Comparison of ENCODE assay signal across 18 cellular contexts in the genomic region with DNA sequence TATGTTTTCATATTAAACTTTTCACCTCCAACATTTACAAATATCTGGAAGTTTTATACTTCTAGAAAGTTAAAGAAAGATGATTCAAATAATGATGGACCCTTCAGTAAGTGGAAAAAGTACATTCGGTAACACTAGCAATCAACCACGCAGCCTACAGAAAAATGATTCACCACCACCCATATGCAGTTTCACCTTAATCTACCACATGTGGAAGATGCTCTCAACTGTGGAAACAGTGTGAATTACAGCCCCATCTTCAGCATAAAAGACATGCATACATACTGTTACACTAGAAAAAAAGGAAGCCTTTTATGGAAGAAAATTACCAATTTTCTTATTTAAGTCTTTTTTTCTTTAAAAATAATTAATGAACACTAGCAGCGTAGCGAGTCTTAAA. TPM values are rescaled to one million over a fixed set of nuclear protein-coding genes. Genes with fewer than 3 reads are reported as not detected.
DNase-seq lines count a peak whose midpoint lies in the region; ATAC-seq and TF ChIP-seq lines count a peak whose summit lies in the region.
"Had no signal": no experiment of that assay in that cellular context is flagged by ENCODE, and none has a peak within 500 bp of the region (broad histone marks: within the 10 kb centered on the region; RNA-seq: fewer than 3 reads in every experiment).

No MANE protein-coding gene starts in this region.

- no peak for TF ChIP-seq RAD21 in SK-N-SH (IDR thresholded peaks at IDR 0.05; ENCODE audit: low read length)

- no peaks in the 10 kb centered on the region for H3F3A ChIP-seq in SK-N-SH (replicated peaks; ENCODE audit: insufficient read depth)

- H3K79me2 ChIP-seq in SK-N-SH (ENCODE audit: insufficient read depth), result no peaks in the 10 kb centered on the region

- intact Hi-C loops in dorsolateral prefrontal cortex (cut with DNase I), result no loop called here

- CTCF ChIA-PET in SK-N-SH (lab: Yijun Ruan, JAX), result interaction anchor here (0.7 to 2.7 kb wide), 3 partner anchors 11 to 678 kb away, joined by 3 to 7 read pairs (median 5); no protein-coding TSS in a partner anchor

- TF ChIP-seq CTCF in SK-N-SH (IDR thresholded peaks at IDR 0.05) (no peak), dorsolateral prefrontal cortex (IDR thresholded peaks at IDR 0.05 in 54 of 56, conservative IDR thresholded peaks at IDR 0.05 in 2 of 56; ENCODE audit: low read depth in 1 of 56, partially characterized antibody in 56 of 56) (no peak), retinal pigment epithelial cell (conservative IDR thresholded peaks at IDR 0.05; ENCODE audit: low read depth, low read length) (no peak)

- no peak overlapping the region for H3K4me3 ChIP-seq in SK-N-SH (ENCODE audit: low read depth in 2 of 2, low read length in 1 of 2)
- peak overlapping the region in 50 of 59 donors; percentile 2 to 68 (median 52) for H3K4me3 ChIP-seq in dorsolateral prefrontal cortex
- peak overlapping the region; percentile 67 for H3K4me3 ChIP-seq in retinal pigment epithelial cell (ENCODE audit: low read length)

- DNase-seq in SK-N-SH (peak; percentile 11), DMS53 treated with DMSO at 0.1 percent for 48 hours (lab: John Stamatoyannopoulos, UW; ENCODE audit: unreplicated experiment) (peak; percentile 57), dorsolateral prefrontal cortex (no peak), retinal pigment epithelial cell (ENCODE audit: low read depth) (no peak), middle frontal gyrus (ENCODE audit: extremely low spot score, low spot score) (no peak), mucosa of gallbladder (ENCODE audit: low spot score) (no peak)
- DNase-seq: Caco-2, KG1, NCI-H1092, NCI-H1694, NCI-H2171 treated with DMSO at 0.1 percent for 48 hours, NCI-H510A, SIG-M5 had no signal

- ATAC-seq in SK-N-SH treated with all-trans-retinoic acid at 6 μM for 48 hours (no peak), GM19467 (IDR thresholded peaks at IDR 0.05; ENCODE audit: unreplicated experiment) (no peak)

- H3K27me3 ChIP-seq in SK-N-SH (ENCODE audit: insufficient read depth) (no peaks in the 10 kb centered on the region), dorsolateral prefrontal cortex (peaks cover 0 to 36% (median 3%) of the 10 kb centered on the region in 45 donors)

- H2AFZ ChIP-seq in SK-N-SH (ENCODE audit: low read depth), result no peak overlapping the region

- no peaks in the 10 kb centered on the region for H3K9me3 ChIP-seq in SK-N-SH
- H3K9me3 ChIP-seq: Caco-2 had no signal

- no peaks in the 10 kb centered on the region for H3K36me3 ChIP-seq in SK-N-SH (replicated peaks in 1 of 2; ENCODE audit: control insufficient read depth in 1 of 2, insufficient read depth in 2 of 2, low read length in 1 of 2)

- H4K20me1 ChIP-seq in SK-N-SH (ENCODE audit: insufficient read depth), result no peaks in the 10 kb centered on the region

- no peak overlapping the region for H3K4me2 ChIP-seq in SK-N-SH

- peaks cover 4% of the 10 kb centered on the region; the same call in 1 of the 2 replicates for H3K9me2 ChIP-seq in SK-N-SH

- WGBS in SK-N-SH (ENCODE audit: low lambda C conversion rate), result 92% methylated on average over 4 of the region's 4 CpGs

- no peak for TF ChIP-seq EP300 in SK-N-SH (IDR thresholded peaks at IDR 0.05; ENCODE audit: borderline replicate concordance in 1 of 2, low read depth in 1 of 2, low read length in 1 of 2)

- peaks cover 0 to 3% of the 10 kb centered on the region in 2 experiments; a peak in 2 of 4 replicates for H3K4me1 ChIP-seq in SK-N-SH (ENCODE audit: control insufficient read depth in 1 of 2, insufficient read depth in 2 of 2, low read depth in 1 of 2, low read length in 1 of 2)
- H3K4me1 ChIP-seq: Caco-2 had no signal

- H3K27ac ChIP-seq in SK-N-SH (ENCODE audit: low read depth in 2 of 2, low read length in 1 of 2) (no peak overlapping the region), dorsolateral prefrontal cortex (no peak overlapping the region)

- no peak overlapping the region for H3K9ac ChIP-seq in SK-N-SH

- POLR2A ChIA-PET in SK-N-SH (lab: Yijun Ruan, JAX), result no interaction called here

TF ChIP-seq in SK-N-SH, 30 proteins besides CTCF, POLR2A, EP300 and RAD21:
- no peak for TF ChIP-seq GATA2 (CRISPR knock-in tag; IDR thresholded peaks at IDR 0.05)
- no peak for TF ChIP-seq TAF1 (IDR thresholded peaks at IDR 0.05; ENCODE audit: borderline replicate concordance, low read depth, low read length)
- TF ChIP-seq ELF1 (IDR thresholded peaks at IDR 0.05), result no peak
- TF ChIP-seq, protein P1, sequence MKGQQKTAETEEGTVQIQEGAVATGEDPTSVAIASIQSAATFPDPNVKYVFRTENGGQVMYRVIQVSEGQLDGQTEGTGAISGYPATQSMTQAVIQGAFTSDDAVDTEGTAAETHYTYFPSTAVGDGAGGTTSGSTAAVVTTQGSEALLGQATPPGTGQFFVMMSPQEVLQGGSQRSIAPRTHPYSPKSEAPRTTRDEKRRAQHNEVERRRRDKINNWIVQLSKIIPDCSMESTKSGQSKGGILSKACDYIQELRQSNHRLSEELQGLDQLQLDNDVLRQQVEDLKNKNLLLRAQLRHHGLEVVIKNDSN (IDR thresholded peaks at IDR 0.05; ENCODE audit: borderline replicate concordance, low read depth), result no peak
- TF ChIP-seq FOSL2 (IDR thresholded peaks at IDR 0.05; ENCODE audit: borderline replicate concordance, low read depth), result no peak
- TF ChIP-seq MEF2A (IDR thresholded peaks at IDR 0.05; ENCODE audit: borderline replicate concordance, low read depth), result no peak
- TF ChIP-seq RXRA (IDR thresholded peaks at IDR 0.05; ENCODE audit: borderline replicate concordance, low read depth), result no peak
- TF ChIP-seq, protein P2, sequence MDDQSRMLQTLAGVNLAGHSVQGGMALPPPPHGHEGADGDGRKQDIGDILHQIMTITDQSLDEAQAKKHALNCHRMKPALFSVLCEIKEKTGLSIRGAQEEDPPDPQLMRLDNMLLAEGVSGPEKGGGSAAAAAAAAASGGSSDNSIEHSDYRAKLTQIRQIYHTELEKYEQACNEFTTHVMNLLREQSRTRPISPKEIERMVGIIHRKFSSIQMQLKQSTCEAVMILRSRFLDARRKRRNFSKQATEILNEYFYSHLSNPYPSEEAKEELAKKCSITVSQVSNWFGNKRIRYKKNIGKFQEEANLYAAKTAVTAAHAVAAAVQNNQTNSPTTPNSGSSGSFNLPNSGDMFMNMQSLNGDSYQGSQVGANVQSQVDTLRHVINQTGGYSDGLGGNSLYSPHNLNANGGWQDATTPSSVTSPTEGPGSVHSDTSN (IDR thresholded peaks at IDR 0.05), result no peak
- TF ChIP-seq CHD2 (IDR thresholded peaks at IDR 0.05; ENCODE audit: low read length, partially characterized antibody), result no peak
- TF ChIP-seq RFX5 (IDR thresholded peaks at IDR 0.05; ENCODE audit: low read length), result no peak
- TF ChIP-seq RCOR1 (IDR thresholded peaks at IDR 0.05; ENCODE audit: low read length), result no peak

TF ChIP-seq in SK-N-SH treated with all-trans-retinoic acid at 6 μM for 48 hours, 23 proteins besides CTCF, POLR2A, EP300 and RAD21 (continues in another document):
- TF ChIP-seq SNAI2 (CRISPR knock-in tag; IDR thresholded peaks at IDR 0.05) (no peak), GLIS3 (CRISPR knock-in tag; IDR thresholded peaks at IDR 0.05) (no peak), TCF4 (CRISPR knock-in tag; IDR thresholded peaks at IDR 0.05; ENCODE audit: borderline replicate concordance) (no peak), BACH2 (CRISPR knock-in tag; IDR thresholded peaks at IDR 0.05; ENCODE audit: borderline replicate concordance) (no peak), ZNF70 (CRISPR knock-in tag; IDR thresholded peaks at IDR 0.05) (no peak), ARNTL (CRISPR knock-in tag; IDR thresholded peaks at IDR 0.05; ENCODE audit: borderline replicate concordance, low read depth) (no peak)
- TF ChIP-seq, protein P3, sequence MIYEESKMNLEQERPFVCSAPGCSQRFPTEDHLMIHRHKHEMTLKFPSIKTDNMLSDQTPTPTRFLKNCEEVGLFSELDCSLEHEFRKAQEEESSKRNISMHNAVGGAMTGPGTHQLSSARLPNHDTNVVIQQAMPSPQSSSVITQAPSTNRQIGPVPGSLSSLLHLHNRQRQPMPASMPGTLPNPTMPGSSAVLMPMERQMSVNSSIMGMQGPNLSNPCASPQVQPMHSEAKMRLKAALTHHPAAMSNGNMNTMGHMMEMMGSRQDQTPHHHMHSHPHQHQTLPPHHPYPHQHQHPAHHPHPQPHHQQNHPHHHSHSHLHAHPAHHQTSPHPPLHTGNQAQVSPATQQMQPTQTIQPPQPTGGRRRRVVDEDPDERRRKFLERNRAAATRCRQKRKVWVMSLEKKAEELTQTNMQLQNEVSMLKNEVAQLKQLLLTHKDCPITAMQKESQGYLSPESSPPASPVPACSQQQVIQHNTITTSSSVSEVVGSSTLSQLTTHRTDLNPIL (CRISPR knock-in tag; IDR thresholded peaks at IDR 0.05; ENCODE audit: low read depth), result no peak
- TF ChIP-seq, protein P4, sequence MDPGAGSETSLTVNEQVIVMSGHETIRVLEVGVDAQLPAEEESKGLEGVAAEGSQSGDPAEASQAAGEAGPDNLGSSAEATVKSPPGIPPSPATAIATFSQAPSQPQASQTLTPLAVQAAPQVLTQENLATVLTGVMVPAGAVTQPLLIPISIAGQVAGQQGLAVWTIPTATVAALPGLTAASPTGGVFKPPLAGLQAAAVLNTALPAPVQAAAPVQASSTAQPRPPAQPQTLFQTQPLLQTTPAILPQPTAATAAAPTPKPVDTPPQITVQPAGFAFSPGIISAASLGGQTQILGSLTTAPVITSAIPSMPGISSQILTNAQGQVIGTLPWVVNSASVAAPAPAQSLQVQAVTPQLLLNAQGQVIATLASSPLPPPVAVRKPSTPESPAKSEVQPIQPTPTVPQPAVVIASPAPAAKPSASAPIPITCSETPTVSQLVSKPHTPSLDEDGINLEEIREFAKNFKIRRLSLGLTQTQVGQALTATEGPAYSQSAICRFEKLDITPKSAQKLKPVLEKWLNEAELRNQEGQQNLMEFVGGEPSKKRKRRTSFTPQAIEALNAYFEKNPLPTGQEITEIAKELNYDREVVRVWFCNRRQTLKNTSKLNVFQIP (CRISPR knock-in tag; IDR thresholded peaks at IDR 0.05; ENCODE audit: borderline replicate concordance, low read depth), result no peak

RNA-seq across cellular contexts. Expression of a gene that starts 1.1 kb away (rescaled TPM):
- polyA plus RNA-seq in SK-N-SH (2012; rRNA removed), result not detected in 2 replicates
- 0.01 and 0.05 TPM in 2 replicates for polyA plus RNA-seq in SK-N-SH (2012; cell fraction: cytosol; rRNA removed)
- polyA plus RNA-seq in SK-N-SH (2012; cell fraction: nucleus; rRNA removed), result 0.05 TPM in 1 of 2 replicates, not detected in the other
- total RNA-seq in dorsolateral prefrontal cortex, result 10 to 100 TPM in 117 of 120 experiments, 1 to 10 TPM in 3; 6.5 to 67.4 (median 22.7) TPM
- total RNA-seq in mucosa of gallbladder, result 63.3 TPM
- total RNA-seq: H1, MCF 10A had no signal
- polyA plus RNA-seq: CD14-positive monocyte, H1 had no signal

Comparison
In these comparisons a context has a peak if more than half of its experiments do, and no peak if none do; other contexts are left out.
1. DNase-seq: peak in SK-N-SH (single experiment) and DMS53 treated with DMSO at 0.1 percent for 48 hours (single experiment); none in dorsolateral prefrontal cortex (0 of 10), retinal pigment epithelial cell (single experiment), middle frontal gyrus (single experiment) and mucosa of gallbladder (single experiment).
2. H3K4me3 ChIP-seq: peak in dorsolateral prefrontal cortex (50 of 59) and retinal pigment epithelial cell (single experiment); none in SK-N-SH (0 of 2).